Comparison of ENCODE assay signal across 1 cellular context in genomic region chr19:2944775-2945574, GRCh38.
TF ChIP-seq lines count a peak whose summit lies in the region.

Gene ZNF77 (minus strand): TSS chr19:2944971. CDS start chr19:2944840, 131 bp downstream.

TF ChIP-seq in IMR-90, 13 proteins besides CTCF, POLR2A, EP300 and RAD21 (continued from another document):
- TF ChIP-seq BHLHE40 (IDR thresholded peaks at IDR 0.05; ENCODE audit: low read depth, low read length): no peak
- TF ChIP-seq MAFK (IDR thresholded peaks at IDR 0.05; ENCODE audit: low read depth, low read length): no peak
- peak; percentile 52; the same call in 1 of the 2 replicates for TF ChIP-seq MAZ (IDR thresholded peaks at IDR 0.05; ENCODE audit: borderline replicate concordance, low read depth, low read length)
- TF ChIP-seq, protein P1, sequence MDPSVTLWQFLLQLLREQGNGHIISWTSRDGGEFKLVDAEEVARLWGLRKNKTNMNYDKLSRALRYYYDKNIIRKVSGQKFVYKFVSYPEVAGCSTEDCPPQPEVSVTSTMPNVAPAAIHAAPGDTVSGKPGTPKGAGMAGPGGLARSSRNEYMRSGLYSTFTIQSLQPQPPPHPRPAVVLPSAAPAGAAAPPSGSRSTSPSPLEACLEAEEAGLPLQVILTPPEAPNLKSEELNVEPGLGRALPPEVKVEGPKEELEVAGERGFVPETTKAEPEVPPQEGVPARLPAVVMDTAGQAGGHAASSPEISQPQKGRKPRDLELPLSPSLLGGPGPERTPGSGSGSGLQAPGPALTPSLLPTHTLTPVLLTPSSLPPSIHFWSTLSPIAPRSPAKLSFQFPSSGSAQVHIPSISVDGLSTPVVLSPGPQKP (IDR thresholded peaks at IDR 0.05; ENCODE audit: borderline replicate concordance, low read depth, low read length): no peak
- TF ChIP-seq FOS (IDR thresholded peaks at IDR 0.05; ENCODE audit: low read depth, low read length): peak; percentile 97
- TF ChIP-seq SMC3 (IDR thresholded peaks at IDR 0.05; ENCODE audit: low read depth, low read length): no peak
- TF ChIP-seq NFE2L2 (IDR thresholded peaks at IDR 0.05; ENCODE audit: low read depth, low read length): no peak
- no peak for TF ChIP-seq USF2 (IDR thresholded peaks at IDR 0.05; ENCODE audit: low read depth, low read length)
- no peak for TF ChIP-seq RFX5 (IDR thresholded peaks at IDR 0.05; ENCODE audit: low read depth, low read length)
